In the genomic region with DNA sequence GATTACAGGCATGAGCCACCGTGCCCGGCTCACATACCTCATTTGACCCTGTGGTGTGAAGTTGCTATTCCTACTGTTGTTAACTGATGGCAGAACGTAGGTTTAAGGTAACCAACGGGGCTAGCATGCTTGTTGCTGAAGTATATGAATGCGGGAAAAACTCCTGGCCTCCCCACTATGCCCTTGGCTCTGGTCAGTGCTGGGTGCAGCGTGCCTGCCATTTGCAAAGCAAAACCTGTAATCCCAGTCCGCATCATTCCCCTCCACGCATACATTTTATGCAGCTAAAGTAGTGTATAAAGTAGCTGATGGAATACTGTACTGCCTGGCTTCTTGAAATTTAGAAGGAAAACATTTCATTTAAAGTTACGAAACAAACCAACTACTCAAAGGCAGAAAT, we compare ENCODE assay signal across 25 cellular contexts.
DNase-seq lines count a peak whose midpoint lies in the region; ATAC-seq, FAIRE-seq and TF ChIP-seq lines count a peak whose summit lies in the region.
"Had no signal": no experiment of that assay in that cellular context is flagged by ENCODE, and none has a peak within 500 bp of the region (broad histone marks: within the 10 kb centered on the region; RNA-seq: fewer than 3 reads in every experiment).

No MANE protein-coding gene starts in this region.

- no peaks in the 10 kb centered on the region for H3K79me1 ChIP-seq in neuronal stem cell (ENCODE audit: low read depth, low read length)

- H3K27me3 ChIP-seq in neuronal stem cell (ENCODE audit: control insufficient read depth in 3 of 3, insufficient read depth in 3 of 3, low read depth in 1 of 3, low read length in 3 of 3) = no peaks in the 10 kb centered on the region
- H3K27me3 ChIP-seq: BE2C, BLaER1 had no signal

- no peak overlapping the region for H2BK12ac ChIP-seq in neuronal stem cell (ENCODE audit: low read length)

- ATAC-seq in SK-N-SH treated with all-trans-retinoic acid at 6 μM for 48 hours = no peak
- ATAC-seq: GM12878 had no signal

- H3K9me3 ChIP-seq in neuronal stem cell (replicated peaks in 1 of 2; ENCODE audit: control insufficient read depth in 2 of 2, insufficient read depth in 1 of 2, low read depth in 1 of 2, low read length in 2 of 2) = peaks cover 10 to 15% of the 10 kb centered on the region in 2 donors
- H3K9me3 ChIP-seq: BE2C had no signal

- H2AK5ac ChIP-seq in neuronal stem cell (ENCODE audit: low read depth, low read length) = no peak overlapping the region

- no peak overlapping the region for H2BK15ac ChIP-seq in neuronal stem cell (ENCODE audit: low read length)

- DNase-seq in HTR-8/SVneo (ENCODE audit: insufficient read length, low spot score) (no peak), neuronal stem cell (ENCODE audit: low spot score) (no peak), urothelium cell line (ENCODE audit: low spot score) (no peak), SHP77 treated with DMSO at 0.1 percent for 48 hours (lab: John Stamatoyannopoulos, UW) (no peak), cerebellar cortex (ENCODE audit: low spot score) (no peak)
- DNase-seq: 8988T; ACHN; BE2C; C1 segment of cervical spinal cord; CD4-positive, alpha-beta memory T cell; CD4-positive, CD25-positive, alpha-beta regulatory T cell; CD8-positive, alpha-beta memory T cell; DMS 273 treated with DMSO at 0.1 percent for 48 hours; DMS153; DMS53; DMS79; DND-41; EL; GDM1 had no signal

- no peak overlapping the region for H3K27ac ChIP-seq in neuronal stem cell (replicated peaks; ENCODE audit: low read length)
- H3K27ac ChIP-seq: BLaER1 had no signal

- no peak overlapping the region for H2AFZ ChIP-seq in neuronal stem cell (ENCODE audit: low read length)

- H2BK5ac ChIP-seq in neuronal stem cell (ENCODE audit: low read length) = no peak overlapping the region

- H3K4ac ChIP-seq in neuronal stem cell (ENCODE audit: low read length) = no peak overlapping the region

- no peak overlapping the region for H3K14ac ChIP-seq in neuronal stem cell (ENCODE audit: low read length)

- FAIRE-seq in HTR-8/SVneo (lab: Jason Lieb, UNC) = peak; percentile 20
- peak; percentile 83 for FAIRE-seq in urothelium cell line (lab: Jason Lieb, UNC)
- FAIRE-seq: A204.1, GM12878, GM12892, GM18507 had no signal

- H3K36me3 ChIP-seq in neuronal stem cell (replicated peaks in 1 of 2; ENCODE audit: control insufficient read depth in 2 of 2, insufficient read depth in 2 of 2, low read length in 2 of 2) = no peaks in the 10 kb centered on the region
- H3K36me3 ChIP-seq: BE2C, BLaER1 had no signal

- no peak overlapping the region for H3K9ac ChIP-seq in neuronal stem cell (ENCODE audit: low read depth, low read length, poor library complexity)
- H3K9ac ChIP-seq: BLaER1 had no signal

- H3K4me2 ChIP-seq in neuronal stem cell (ENCODE audit: insufficient read depth, low read length, poor library complexity, severe bottlenecking) = no peak overlapping the region
- H3K4me2 ChIP-seq: BLaER1 had no signal

- H3K4me3 ChIP-seq in neuronal stem cell (ENCODE audit: low read length in 2 of 2) = no peak overlapping the region
- H3K4me3 ChIP-seq: BLaER1, GM12878 had no signal

- H2BK120ac ChIP-seq in neuronal stem cell (ENCODE audit: low read depth, low read length) = no peak overlapping the region

- no peak overlapping the region for H3K23ac ChIP-seq in neuronal stem cell (ENCODE audit: low read depth, low read length, poor library complexity)

- no peak overlapping the region for H4K8ac ChIP-seq in neuronal stem cell (ENCODE audit: low read depth, low read length)

- peaks cover 0 to 5% of the 10 kb centered on the region in 2 donors for H3K4me1 ChIP-seq in neuronal stem cell (ENCODE audit: control insufficient read depth in 2 of 2, insufficient read depth in 1 of 2, low read depth in 1 of 2, low read length in 2 of 2)
- H3K4me1 ChIP-seq: BE2C, BLaER1 had no signal

- peak overlapping the region; percentile 29 for H3K18ac ChIP-seq in neuronal stem cell (ENCODE audit: low read length)

- no peak overlapping the region for H4K91ac ChIP-seq in neuronal stem cell (ENCODE audit: low read depth, low read length, poor library complexity)

- no CpG with 5 or more reads among the region's 9 CpGs for WGBS in neuronal stem cell (ENCODE audit: extremely low coverage in 2 of 2, insufficient read length in 2 of 2, insufficient replicate concordance in 1 of 2), 2 donors

TF ChIP-seq in SK-N-SH treated with all-trans-retinoic acid at 6 μM for 48 hours, 23 proteins besides CTCF, POLR2A, EP300 and RAD21:
- TF ChIP-seq ZNF565 (CRISPR knock-in tag; conservative IDR thresholded peaks at IDR 0.05; ENCODE audit: low read depth) = no peak
- no peak for TF ChIP-seq RARB (CRISPR knock-in tag; IDR thresholded peaks at IDR 0.05)
- TF ChIP-seq, protein P1, sequence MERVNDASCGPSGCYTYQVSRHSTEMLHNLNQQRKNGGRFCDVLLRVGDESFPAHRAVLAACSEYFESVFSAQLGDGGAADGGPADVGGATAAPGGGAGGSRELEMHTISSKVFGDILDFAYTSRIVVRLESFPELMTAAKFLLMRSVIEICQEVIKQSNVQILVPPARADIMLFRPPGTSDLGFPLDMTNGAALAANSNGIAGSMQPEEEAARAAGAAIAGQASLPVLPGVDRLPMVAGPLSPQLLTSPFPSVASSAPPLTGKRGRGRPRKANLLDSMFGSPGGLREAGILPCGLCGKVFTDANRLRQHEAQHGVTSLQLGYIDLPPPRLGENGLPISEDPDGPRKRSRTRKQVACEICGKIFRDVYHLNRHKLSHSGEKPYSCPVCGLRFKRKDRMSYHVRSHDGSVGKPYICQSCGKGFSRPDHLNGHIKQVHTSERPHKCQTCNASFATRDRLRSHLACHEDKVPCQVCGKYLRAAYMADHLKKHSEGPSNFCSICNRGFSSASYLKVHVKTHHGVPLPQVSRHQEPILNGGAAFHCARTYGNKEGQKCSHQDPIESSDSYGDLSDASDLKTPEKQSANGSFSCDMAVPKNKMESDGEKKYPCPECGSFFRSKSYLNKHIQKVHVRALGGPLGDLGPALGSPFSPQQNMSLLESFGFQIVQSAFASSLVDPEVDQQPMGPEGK (CRISPR knock-in tag; IDR thresholded peaks at IDR 0.05; ENCODE audit: borderline replicate concordance) = no peak
- TF ChIP-seq ISL1 (CRISPR knock-in tag; IDR thresholded peaks at IDR 0.05) = no peak
TF ChIP-seq in SK-N-SH treated with all-trans-retinoic acid at 6 μM for 48 hours: peak in this region for 0.
